21 cellular contexts compared by ENCODE assay signal in the genomic region with DNA sequence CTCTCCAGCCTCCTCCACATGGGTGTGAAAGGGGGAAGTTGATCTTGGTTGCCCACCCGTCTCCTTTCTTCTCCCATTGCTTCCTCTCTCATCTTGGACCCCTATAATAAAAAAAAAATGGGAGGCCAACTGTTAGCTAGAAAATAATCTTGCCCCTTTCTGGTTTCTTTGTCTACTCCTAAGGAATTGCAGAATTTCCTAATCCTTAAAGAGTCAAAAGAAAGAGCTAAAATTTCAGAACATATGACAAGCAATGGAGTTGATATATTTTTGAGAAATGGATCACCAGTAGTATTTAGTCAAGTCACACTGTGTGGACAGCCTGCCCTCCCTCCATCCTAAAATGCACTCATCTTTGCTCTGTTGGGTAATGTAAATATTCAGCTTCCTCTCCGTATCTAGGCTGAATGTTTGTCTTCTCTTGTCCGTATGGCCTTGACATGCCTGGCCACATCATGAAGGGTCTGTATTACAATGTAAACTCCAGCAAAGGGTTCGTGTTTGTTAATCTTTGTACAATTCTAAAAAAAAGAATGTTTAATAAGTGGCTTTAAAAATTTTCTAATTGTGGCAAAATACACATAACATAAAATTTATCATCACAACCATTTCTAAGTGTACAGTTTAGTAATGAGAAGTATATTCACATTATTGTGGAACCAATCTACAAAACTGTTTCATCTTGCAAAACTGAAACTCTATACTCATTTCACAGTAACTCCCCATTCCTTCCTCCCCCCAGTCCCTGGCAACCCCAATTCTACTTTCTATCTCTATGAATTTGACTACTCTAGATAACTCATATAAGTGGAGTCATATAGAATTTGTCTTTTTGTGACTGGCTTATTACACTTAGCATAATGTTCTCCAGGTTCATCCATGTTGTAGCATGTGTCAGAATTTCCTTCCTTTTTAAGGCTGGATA.
DNase-seq lines count a peak whose midpoint lies in the region; ATAC-seq, FAIRE-seq and TF ChIP-seq lines count a peak whose summit lies in the region.
"Had no signal": no experiment of that assay in that cellular context is flagged by ENCODE, and none has a peak within 500 bp of the region (broad histone marks: within the 10 kb centered on the region; RNA-seq: fewer than 3 reads in every experiment).

No MANE protein-coding gene starts in this region.

- CTCF ChIA-PET in A549 (lab: Yijun Ruan, JAX) = no interaction called here
- CTCF ChIA-PET in WTC11 (lab: Charles Lee) = no interaction called here

- no peak overlapping the region for H3K4me2 ChIP-seq in A549
- H3K4me2 ChIP-seq: KMS-11, SK-N-SH had no signal

- no peak for ATAC-seq in A549
- no peak for ATAC-seq in WTC11
- ATAC-seq in stimulated activated naive B cell treated with anti-CD40 and anti-IgM and Interleukin-4, amounts not matched to agents 10 μg/mL and 1 μg/mL and 100 μg/mL, for 72 hours (replicated peaks) = no peak
- ATAC-seq: GM12878, Panc1 had no signal

- WGBS in A549 (ENCODE audit: missing lambda C conversion rate) = 14% methylated on average over 4 of the region's 4 CpGs

- POLR2A ChIA-PET in A549 (lab: Yijun Ruan, JAX) (no interaction called here), WTC11 (lab: Charles Lee) (no interaction called here)

- H3K27ac ChIP-seq in A549 = no peak overlapping the region
- H3K27ac ChIP-seq: KMS-11 had no signal

- H3K4me3 Mint-ChIP-seq in WTC11 = no peak overlapping the region
- no peak overlapping the region for H3K4me3 Mint-ChIP-seq in stimulated activated naive B cell treated with anti-CD40 and anti-IgM and Interleukin-4, amounts not matched to agents 10 μg/mL and 1 μg/mL and 100 μg/mL, for 72 hours
- H3K4me3 Mint-ChIP-seq: B cell; CD4-positive, CD25-positive, alpha-beta regulatory T cell; HFFc6 had no signal

- TF ChIP-seq POLR2A in A549 (IDR thresholded peaks at IDR 0.05; ENCODE audit: low read length) (no peak), GM12892 (IDR thresholded peaks at IDR 0.05; ENCODE audit: low read depth, low read length) (no peak)

- no peak overlapping the region for H3K4me3 ChIP-seq in A549
- H3K4me3 ChIP-seq: GM12878 had no signal

- H3K9me3 ChIP-seq in A549 = peaks cover 3% of the 10 kb centered on the region; the same call in 1 of the 3 replicates
- H3K9me3 ChIP-seq: SK-N-SH had no signal

- no peaks in the 10 kb centered on the region for H3K4me1 ChIP-seq in A549

- no peak overlapping the region for H3K27ac Mint-ChIP-seq in WTC11
- no peak overlapping the region for H3K27ac Mint-ChIP-seq in stimulated activated naive B cell treated with anti-CD40 and anti-IgM and Interleukin-4, amounts not matched to agents 10 μg/mL and 1 μg/mL and 100 μg/mL, for 72 hours
- H3K27ac Mint-ChIP-seq: B cell; CD4-positive, CD25-positive, alpha-beta regulatory T cell; HFFc6 had no signal

- peaks cover 16% of the 10 kb centered on the region for H3K27me3 Mint-ChIP-seq in WTC11 (ENCODE audit: low read depth)
- H3K27me3 Mint-ChIP-seq in stimulated activated naive B cell treated with anti-CD40 and anti-IgM and Interleukin-4, amounts not matched to agents 10 μg/mL and 1 μg/mL and 100 μg/mL, for 72 hours = peaks cover 0 to 4% of the 10 kb centered on the region in 2 donors
- H3K27me3 Mint-ChIP-seq: B cell; CD4-positive, CD25-positive, alpha-beta regulatory T cell had no signal

- no peaks in the 10 kb centered on the region for H3K4me1 Mint-ChIP-seq in WTC11
- H3K4me1 Mint-ChIP-seq in stimulated activated naive B cell treated with anti-CD40 and anti-IgM and Interleukin-4, amounts not matched to agents 10 μg/mL and 1 μg/mL and 100 μg/mL, for 72 hours = peaks cover 6 to 12% of the 10 kb centered on the region in 2 donors

- peaks cover 75% of the 10 kb centered on the region for H3K9me3 Mint-ChIP-seq in WTC11
- H3K9me3 Mint-ChIP-seq in stimulated activated naive B cell treated with anti-CD40 and anti-IgM and Interleukin-4, amounts not matched to agents 10 μg/mL and 1 μg/mL and 100 μg/mL, for 72 hours = peaks cover 9 to 12% of the 10 kb centered on the region in 2 donors

- TF ChIP-seq EP300 in A549 (IDR thresholded peaks at IDR 0.05) = no peak

- no peak for TF ChIP-seq RAD21 in A549 (conservative IDR thresholded peaks at IDR 0.05 in 1 of 2, IDR thresholded peaks at IDR 0.05 in 1 of 2)

- peaks cover 34% of the 10 kb centered on the region for H3K36me3 Mint-ChIP-seq in WTC11
- peaks cover 4 to 5% of the 10 kb centered on the region in 2 donors for H3K36me3 Mint-ChIP-seq in stimulated activated naive B cell treated with anti-CD40 and anti-IgM and Interleukin-4, amounts not matched to agents 10 μg/mL and 1 μg/mL and 100 μg/mL, for 72 hours
- H3K36me3 Mint-ChIP-seq: CD4-positive, CD25-positive, alpha-beta regulatory T cell had no signal

- FAIRE-seq in A549 (lab: Jason Lieb, UNC) (peak; percentile 89), GM12892 (lab: Jason Lieb, UNC) (no peak)
- FAIRE-seq: GM12878, H54 had no signal

- DNase-seq in A549 (ENCODE audit: low read depth in 1 of 2, low spot score in 1 of 2) = no peak
- DNase-seq in COLO668 (lab: John Stamatoyannopoulos, UW; ENCODE audit: unreplicated experiment) = peak; percentile 43
- peak; percentile 61 for DNase-seq in NCI-H2029 treated with DMSO at 0.1 percent for 48 hours (lab: John Stamatoyannopoulos, UW)
- DNase-seq in WTC11 (ENCODE audit: low spot score) = no peak
- no peak for DNase-seq in stimulated activated naive B cell treated with anti-CD40 and anti-IgM and Interleukin-4, amounts not matched to agents 10 μg/mL and 1 μg/mL and 100 μg/mL, for 72 hours
- DNase-seq in GM12892 (ENCODE audit: insufficient read length) = no peak
- no peak for DNase-seq in GM20000 (ENCODE audit: low spot score)
- DNase-seq in NCI-H1105 (lab: John Stamatoyannopoulos, UW) = no peak
- DNase-seq: Calu3; CD4-positive, CD25-positive, alpha-beta regulatory T cell; GDM1; HFFc6; NCI-H446; NCI-H82; SK-N-SH; T-helper 1 cell had no signal

- TF ChIP-seq CTCF in A549 (IDR thresholded peaks at IDR 0.05) (no peak), WTC11 (IDR thresholded peaks at IDR 0.05) (no peak), GM20000 (IDR thresholded peaks at IDR 0.05; ENCODE audit: extremely low read depth, missing control alignments) (no peak)

TF ChIP-seq in A549, 52 proteins besides CTCF, POLR2A, EP300 and RAD21 (continues in another document):
- TF ChIP-seq FOXS1 (CRISPR knock-in tag; IDR thresholded peaks at IDR 0.05) (no peak), RCOR1 (IDR thresholded peaks at IDR 0.05; ENCODE audit: low read depth, low read length) (no peak), MAX (IDR thresholded peaks at IDR 0.05) (no peak), EHMT2 (IDR thresholded peaks at IDR 0.05; ENCODE audit: low read depth) (no peak), BCL3 (IDR thresholded peaks at IDR 0.05) (no peak), EHF (CRISPR knock-in tag; IDR thresholded peaks at IDR 0.05) (no peak), HOXB5 (CRISPR knock-in tag; IDR thresholded peaks at IDR 0.05) (no peak), CEBPB (IDR thresholded peaks at IDR 0.05) (no peak), KDM1A (IDR thresholded peaks at IDR 0.05; ENCODE audit: low read depth) (no peak)

TF ChIP-seq in WTC11, 78 proteins besides CTCF, POLR2A, EP300 and RAD21:
- peak; percentile 65; the same call in 1 of the 2 replicates for TF ChIP-seq GABPB1 (CRISPR knock-in tag; IDR thresholded peaks at IDR 0.05)
- no peak for TF ChIP-seq HMGXB4 (CRISPR knock-in tag; IDR thresholded peaks at IDR 0.05)

Comparison
In these comparisons a context has a peak if more than half of its experiments do, and no peak if none do; other contexts are left out.
1. DNase-seq: peak in COLO668 (single experiment) and NCI-H2029 treated with DMSO at 0.1 percent for 48 hours (single experiment); none in A549 (0 of 2), WTC11 (single experiment), stimulated activated naive B cell treated with anti-CD40 and anti-IgM and Interleukin-4, amounts not matched to agents 10 μg/mL and 1 μg/mL and 100 μg/mL, for 72 hours (single experiment), GM12892 (single experiment), GM20000 (single experiment) and NCI-H1105 (single experiment).